32 cellular contexts compared by ENCODE assay signal in the genomic region with DNA sequence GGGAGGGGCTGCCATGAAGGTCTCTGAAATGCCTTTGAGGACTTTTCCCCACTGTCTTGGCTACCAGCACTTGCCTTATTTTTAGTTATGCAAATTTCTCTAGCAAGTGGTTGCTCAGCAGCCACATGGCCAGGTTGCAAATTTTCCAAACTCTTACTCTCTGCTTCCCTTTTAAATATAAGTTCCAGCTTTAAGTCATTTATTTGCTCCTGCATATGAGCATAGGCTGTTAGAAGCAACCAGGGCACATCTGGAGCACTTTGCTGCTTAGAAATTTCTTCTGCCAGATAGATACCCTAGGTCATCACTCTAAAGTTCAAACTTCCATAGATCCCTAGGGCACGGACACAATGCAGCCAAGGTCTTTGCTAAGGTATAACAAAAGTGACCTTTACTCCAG. TPM values are rescaled to one million over a fixed set of nuclear protein-coding genes. Genes with fewer than 3 reads are reported as not detected.
"Had no signal": no experiment of that assay in that cellular context is flagged by ENCODE, and none has a peak within 500 bp of the region (broad histone marks: within the 10 kb centered on the region; RNA-seq: fewer than 3 reads in every experiment).

No MANE protein-coding gene starts in this region.

- H3K9me3 ChIP-seq: adrenal gland had no signal

- ATAC-seq: activated CD8-positive, alpha-beta T cell treated with anti-CD3 and anti-CD28 coated beads for 36 hours; activated naive CD4-positive, alpha-beta T cell treated with anti-CD3 and anti-CD28 coated beads, Interleukin-2, amount 50 U/mL, for 72 hours; activated T-cell treated with anti-CD3 and anti-CD28 coated beads, Interleukin-2, amount 50 U/mL, for 4 hours; activated T-cell treated with anti-CD3 and anti-CD28 coated beads, Interleukin-2, amount 50 U/mL, for 72 hours; activated T-helper 17 cell treated with anti-CD3 and anti-CD28 coated beads, Interleukin-2, amount 50 U/mL, for 72 hours; body of pancreas had no signal

- DNase-seq: activated B cell treated with CpG ODN at 0.5 μM for 24 hours; activated CD4-positive, alpha-beta memory T cell treated with anti-CD3 and anti-CD28 coated beads for 36 hours; activated CD4-positive, alpha-beta T cell treated with anti-CD3 and anti-CD28 coated beads for 4 hours; activated CD4-positive, alpha-beta T cell treated with anti-CD3 and anti-CD28 coated beads, Interleukin-2, amount 10 ng/mL, durations not matched to agents 24 days and 14 days; activated CD4-positive, alpha-beta T cell treated with anti-CD3 and anti-CD28 coated beads, Interleukin-2, amount 50 U/mL, for 1 hour; activated CD4-positive, alpha-beta T cell treated with anti-CD3 and anti-CD28 coated beads, Interleukin-2, amount 50 U/mL, for 4 hours; activated CD4-positive, CD25-positive, alpha-beta regulatory T cell treated with anti-CD3 and anti-CD28 coated beads, Interleukin-2, amount 50 U/mL, for 72 hours; activated CD8-positive, alpha-beta memory T cell treated with anti-CD3 and anti-CD28 coated beads, Interleukin-2, amount 50 U/mL, for 4 hours; activated CD8-positive, alpha-beta T cell treated with anti-CD3 and anti-CD28 coated beads for 36 hours; activated effector memory CD4-positive, alpha-beta T cell treated with anti-CD3 and anti-CD28 coated beads, Interleukin-2, amount 50 U/mL, for 16 hours; activated gamma-delta T cell treated with Interleukin-2 at 50 U/mL for 16 hours; activated naive CD4-positive, alpha-beta T cell; activated naive CD4-positive, alpha-beta T cell treated with anti-CD3 and anti-CD28 coated beads for 36 hours; activated naive CD4-positive, alpha-beta T cell treated with anti-CD3 and anti-CD28 coated beads, Interleukin-2, amount 50 U/mL, for 16 hours; activated naive CD8-positive, alpha-beta T cell treated with anti-CD3 and anti-CD28 coated beads for 36 hours; activated T-cell treated with anti-CD3 and anti-CD28 coated beads for 4 hours; activated T-cell treated with anti-CD3 and anti-CD28 coated beads, Interleukin-2, amount 50 U/mL, for 1 hour; activated T-cell treated with anti-CD3 and anti-CD28 coated beads, Interleukin-2, amount 50 U/mL, for 4 hours; activated T-cell treated with anti-CD3 and anti-CD28 coated beads, Interleukin-2, amount 50 U/mL, for 72 hours; adrenal gland; amniotic stem cell; aorta; body of pancreas; brain microvascular endothelial cell; central memory CD4-positive, alpha-beta T cell; T-helper 2 cell; T-helper 9 cell had no signal

- H3K27ac ChIP-seq: adrenal gland, body of pancreas, brain microvascular endothelial cell, breast epithelium, VCaP had no signal

- H3K4me1 ChIP-seq: adrenal gland, breast epithelium had no signal

- H3K27me3 ChIP-seq: adrenal gland, body of pancreas, brain microvascular endothelial cell, breast epithelium had no signal

- H3K36me3 ChIP-seq: adrenal gland, brain microvascular endothelial cell, breast epithelium had no signal

- H3K4me3 ChIP-seq: adrenal gland, body of pancreas, breast epithelium had no signal

RNA-seq across cellular contexts. Expression of a gene that starts 44.8 kb away (rescaled TPM):
- total RNA-seq: activated CD4-positive, alpha-beta memory T cell treated with anti-CD3 and anti-CD28 coated beads for 36 hours; activated CD4-positive, alpha-beta T cell treated with anti-CD3 and anti-CD28 coated beads, Interleukin-2, amount 10 ng/mL, durations not matched to agents 24 days and 14 days; activated naive CD4-positive, alpha-beta T cell treated with anti-CD3 and anti-CD28 coated beads for 36 hours; activated naive CD4-positive, alpha-beta T cell treated with anti-CD3 and anti-CD28 coated beads, Interleukin-2, amount 50 U/mL, for 72 hours; activated T-helper 1 cell treated with anti-CD3 and anti-CD28 coated beads, Interleukin-12 subunit alpha, Interleukin-12 subunit beta, Interleukin-2, Interleukin-4 antibody, amounts not matched to agents 30 ng/mL and 10 ng/mL and 1 ng/mL, durations not matched to agents 14 hours and 24 hours and 36 hours had no signal
